Comparison of ENCODE assay signal across 1 cellular context in genomic region chr5:144248015-144248414, GRCh38.
TF ChIP-seq lines count a peak whose summit lies in the region.

No MANE protein-coding gene starts in this region.

TF ChIP-seq in GM12878, 131 proteins besides CTCF, POLR2A, EP300 and RAD21 (continued from another document):
- TF ChIP-seq ATF2 (IDR thresholded peaks at IDR 0.05; ENCODE audit: low read length) (no peak), MLLT1 (IDR thresholded peaks at IDR 0.05) (no peak), MYC (IDR thresholded peaks at IDR 0.05; ENCODE audit: insufficient read depth, insufficient read length, insufficient replicate concordance, low read length, severe bottlenecking) (no peak), CHD2 (IDR thresholded peaks at IDR 0.05; ENCODE audit: borderline replicate concordance, low read depth, low read length) (no peak)
TF ChIP-seq in GM12878: peak in this region for 0.
